In genomic region chr3:128624526-128625138, GRCh38 we compare ENCODE assay signal across 17 cellular contexts. TPM values are rescaled to one million over a fixed set of nuclear protein-coding genes. Genes with fewer than 3 reads are reported as not detected.
A peak's percentile ranks its signal among the peaks of the same experiment; 100 is the strongest.
DNase-seq lines count a peak whose midpoint lies in the region; ATAC-seq and TF ChIP-seq lines count a peak whose summit lies in the region.
"Had no signal": no experiment of that assay in that cellular context is flagged by ENCODE, and none has a peak within 500 bp of the region (broad histone marks: within the 10 kb centered on the region; RNA-seq: fewer than 3 reads in every experiment).

No MANE protein-coding gene starts in this region.

- H3K4me3 ChIP-seq in right atrium auricular region, result no peak overlapping the region
- no peak overlapping the region for H3K4me3 ChIP-seq in stomach
- H3K4me3 ChIP-seq: psoas muscle, SJCRH30 had no signal

- DNase-seq in NCI-H2029 treated with DMSO at 0.1 percent for 48 hours (lab: John Stamatoyannopoulos, UW) (peak; percentile 12), NCI-H2029 (lab: John Stamatoyannopoulos, UW) (no peak), caudate nucleus (lab: John Stamatoyannopoulos, UW) (no peak), right atrium auricular region (ENCODE audit: low spot score) (no peak), stomach (no peak), SHP77 (lab: John Stamatoyannopoulos, UW) (no peak), NCI-H1417 (lab: John Stamatoyannopoulos, UW) (no peak)
- DNase-seq: activated CD4-positive, alpha-beta T cell treated with anti-CD3 and anti-CD28 coated beads, Interleukin-2, amount 50 U/mL, for 4 hours; activated effector memory CD4-positive, alpha-beta T cell treated with anti-CD3 and anti-CD28 coated beads, Interleukin-2, amount 50 U/mL, for 16 hours; CD4-positive, alpha-beta T cell; MM.1S; SJCRH30; stimulated activated CD4-positive, alpha-beta T cell treated with anti-CD3 and anti-CD28 coated beads, Interleukin-1b, Interleukin-23, amount 100 ng/mL, for 48 hours had no signal

- TF ChIP-seq CTCF in right atrium auricular region (IDR thresholded peaks at IDR 0.05) (no peak), stomach (IDR thresholded peaks at IDR 0.05) (no peak)

- no peak for TF ChIP-seq EP300 in stomach (IDR thresholded peaks at IDR 0.05)

- no peak for TF ChIP-seq POLR2A in stomach (IDR thresholded peaks at IDR 0.05)

- H3K9me3 ChIP-seq in right atrium auricular region (no peaks in the 10 kb centered on the region), stomach (no peaks in the 10 kb centered on the region)
- H3K9me3 ChIP-seq: psoas muscle, SJCRH30 had no signal

- H3K36me3 ChIP-seq in right atrium auricular region (peaks cover 92% of the 10 kb centered on the region), stomach (peaks cover 69 to 100% (median 100%) of the 10 kb centered on the region in 4 donors)

- H3K27me3 ChIP-seq in right atrium auricular region (no peaks in the 10 kb centered on the region), stomach (no peaks in the 10 kb centered on the region)
- H3K27me3 ChIP-seq: brain microvascular endothelial cell, SJCRH30 had no signal

- peak overlapping the region; percentile 30 for H3K27ac ChIP-seq in caudate nucleus (ENCODE audit: low read depth, low read length)
- H3K27ac ChIP-seq in right atrium auricular region, result peak overlapping the region; percentile 38 to 60
- peak overlapping the region in 4 of 5 donors; percentile 21 to 69 (median 50) for H3K27ac ChIP-seq in stomach
- H3K27ac ChIP-seq: 22Rv1, SJCRH30 had no signal

- intact Hi-C loops in stomach (cut with DNase I; ENCODE audit: low total_unique reads), result no loop called here

- ATAC-seq in HG03439 (IDR thresholded peaks at IDR 0.05; ENCODE audit: unreplicated experiment), result no peak

- H3K4me1 ChIP-seq in right atrium auricular region (peaks cover 0 to 32% of the 10 kb centered on the region in 2 donors), stomach (peaks cover 0 to 42% (median 28%) of the 10 kb centered on the region in 4 donors)
- H3K4me1 ChIP-seq: SJCRH30 had no signal

- WGBS in stomach, 5 donors, result 79 to 89% (median 84%) methylated on average over 11 of the region's 11 CpGs

RNA-seq across cellular contexts. Expression of gene RPN1, which starts 26.0 kb away (rescaled TPM):
- total RNA-seq in right atrium auricular region, result 100 to 1,000 TPM; 168 to 189 TPM
- 100 to 1,000 TPM in 4 of 5 donors, 10 to 100 TPM in 1; 80.5 to 328 (median 131) TPM for total RNA-seq in stomach
- 10 to 100 TPM; 39.9 to 87.1 (median 83.0) TPM for polyA plus RNA-seq in stomach
